In genomic region chr15:93265046-93265658, GRCh38 we compare ENCODE assay signal across 23 cellular contexts.
DNase-seq lines count a peak whose midpoint lies in the region; ATAC-seq, FAIRE-seq and TF ChIP-seq lines count a peak whose summit lies in the region.
"Had no signal": no experiment of that assay in that cellular context is flagged by ENCODE, and none has a peak within 500 bp of the region (broad histone marks: within the 10 kb centered on the region; RNA-seq: fewer than 3 reads in every experiment).

No MANE protein-coding gene starts in this region.

- 78% methylated on average over 8 of the region's 8 CpGs for WGBS in hepatocyte (ENCODE audit: low lambda C conversion rate, missing lambda C conversion rate)
- 79 to 83% (median 82%) methylated on average over 8 of the region's 8 CpGs for whole genome bisulfite sequencing in small intestine, 3 donors

- H3K4me1 ChIP-seq in hepatocyte (ENCODE audit: insufficient read depth) (no peaks in the 10 kb centered on the region), small intestine (ENCODE audit: control insufficient read depth in 2 of 2, insufficient read depth in 1 of 2, low read depth in 1 of 2, low read length in 1 of 2) (no peaks in the 10 kb centered on the region), upper lobe of right lung (no peaks in the 10 kb centered on the region)
- H3K4me1 ChIP-seq: gastroesophageal sphincter, upper lobe of left lung had no signal

- ATAC-seq in HG03280 (IDR thresholded peaks at IDR 0.05; ENCODE audit: unreplicated experiment) (no peak), upper lobe of right lung (no peak)
- ATAC-seq: gastroesophageal sphincter; stimulated activated naive CD8-positive, alpha-beta T cell treated with anti-CD3 and anti-CD28 coated beads, Interleukin-15, amount 100 ng/mL, for 72 hours had no signal

- H3K79me2 ChIP-seq in hepatocyte = no peaks in the 10 kb centered on the region

- intact Hi-C loops in upper lobe of right lung (cut with DNase I) = no loop called here

- H3K9me2 ChIP-seq in hepatocyte (replicated peaks; ENCODE audit: insufficient read depth) = no peaks in the 10 kb centered on the region

- H3K9me3 ChIP-seq in hepatocyte (ENCODE audit: low read depth) (no peaks in the 10 kb centered on the region), small intestine (ENCODE audit: control insufficient read depth, low read depth) (no peaks in the 10 kb centered on the region), upper lobe of right lung (no peaks in the 10 kb centered on the region)
- H3K9me3 ChIP-seq: ovary had no signal

- H3K4me3 ChIP-seq in hepatocyte = no peak overlapping the region
- no peak overlapping the region for H3K4me3 ChIP-seq in small intestine (ENCODE audit: low read depth in 1 of 2, low read length in 2 of 2)
- H3K4me3 ChIP-seq in upper lobe of right lung = no peak overlapping the region
- H3K4me3 ChIP-seq: coronary artery, gastroesophageal sphincter, ovary, upper lobe of left lung had no signal

- H3K4me2 ChIP-seq in hepatocyte = no peak overlapping the region

- TF ChIP-seq CTCF in hepatocyte (IDR thresholded peaks at IDR 0.05; ENCODE audit: poor library complexity) (no peak), upper lobe of right lung (IDR thresholded peaks at IDR 0.05) (no peak)

- DNase-seq in A172 (ENCODE audit: low spot score) (peak; percentile 68), LoVo (ENCODE audit: low spot score) (peak; percentile 16), RKO (ENCODE audit: low spot score) (peak; percentile 64), hepatocyte (ENCODE audit: low spot score) (peak; percentile 29), small intestine (no peak), upper lobe of right lung (no peak)
- DNase-seq in activated CD4-positive, CD25-positive, alpha-beta regulatory T cell treated with anti-CD3 and anti-CD28 coated beads, Interleukin-2, amount 50 U/mL, for 72 hours = no peak
- DNase-seq: activated CD4-positive, alpha-beta memory T cell treated with anti-CD3 and anti-CD28 coated beads, Interleukin-2, amount 10 ng/mL, durations not matched to agents 7 days and 5 days; activated naive CD4-positive, alpha-beta T cell treated with anti-CD3 and anti-CD28 coated beads, Interleukin-2, amount 50 U/mL, for 16 hours; activated T-cell treated with anti-CD3 and anti-CD28 coated beads, Interleukin-2, amount 50 U/mL, for 1 hour; CD8-positive, alpha-beta memory T cell; H7; NCI-H1436 treated with DMSO at 0.1 percent for 48 hours; NCI-H226; SHP77; stimulated activated naive CD8-positive, alpha-beta T cell treated with anti-CD3 and anti-CD28 coated beads, Interleukin-15, amount 100 ng/mL, for 72 hours; upper lobe of left lung had no signal

- H3K27ac ChIP-seq in hepatocyte (no peak overlapping the region), small intestine (ENCODE audit: low read depth in 1 of 2, low read length in 1 of 2) (no peak overlapping the region), upper lobe of right lung (no peak overlapping the region)
- H3K27ac ChIP-seq: coronary artery, gastroesophageal sphincter, ovary, upper lobe of left lung, VCaP had no signal

- no peaks in the 10 kb centered on the region for H3K27me3 ChIP-seq in hepatocyte
- no peaks in the 10 kb centered on the region for H3K27me3 ChIP-seq in small intestine (ENCODE audit: control insufficient read depth in 2 of 2, insufficient read depth in 2 of 2, low read length in 2 of 2)
- H3K27me3 ChIP-seq in upper lobe of right lung = no peaks in the 10 kb centered on the region
- H3K27me3 ChIP-seq: gastroesophageal sphincter, ovary, upper lobe of left lung had no signal

- H2AFZ ChIP-seq in hepatocyte = no peak overlapping the region

- FAIRE-seq in small intestine (lab: Jason Lieb, UNC) = no peak
- FAIRE-seq: GM19239 had no signal

- H3K36me3 ChIP-seq in hepatocyte (replicated peaks; ENCODE audit: insufficient read depth, low read depth) (no peaks in the 10 kb centered on the region), small intestine (ENCODE audit: control insufficient read depth in 2 of 2, insufficient read depth in 2 of 2, low read length in 2 of 2) (no peaks in the 10 kb centered on the region), upper lobe of right lung (no peaks in the 10 kb centered on the region)
- H3K36me3 ChIP-seq: gastroesophageal sphincter, ovary, upper lobe of left lung had no signal

- no peaks in the 10 kb centered on the region for H4K20me1 ChIP-seq in hepatocyte (ENCODE audit: insufficient read depth, poor library complexity, severe bottlenecking)

Comparison
In these comparisons a context has a peak if more than half of its experiments do, and no peak if none do; other contexts are left out.
1. DNase-seq: peak in A172 (single experiment), LoVo (single experiment), RKO (single experiment) and hepatocyte (single experiment); none in small intestine (single experiment), activated CD4-positive, CD25-positive, alpha-beta regulatory T cell treated with anti-CD3 and anti-CD28 coated beads, Interleukin-2, amount 50 U/mL, for 72 hours (single experiment) and upper lobe of right lung (single experiment).